Comparison of ENCODE assay signal across 14 cellular contexts in genomic region chr12:78036889-78037288, GRCh38.
"Had no signal": no experiment of that assay in that cellular context is flagged by ENCODE, and none has a peak within 500 bp of the region (broad histone marks: within the 10 kb centered on the region; RNA-seq: fewer than 3 reads in every experiment).

No MANE protein-coding gene starts in this region.

- ATAC-seq: activated T-helper 17 cell treated with anti-CD3 and anti-CD28 coated beads, Interleukin-2, amount 50 U/mL, for 72 hours; left colon had no signal

- H3K36me3 Mint-ChIP-seq: neural progenitor cell had no signal

- H3K4me3 ChIP-seq: esophagus squamous epithelium, neural progenitor cell, right atrium auricular region, skin epidermis, thyroid gland had no signal

- H3K27me3 Mint-ChIP-seq: activated T-helper 17 cell treated with anti-CD3 and anti-CD28 coated beads, Interleukin-2, amount 50 U/mL, for 72 hours had no signal

- H3K4me3 Mint-ChIP-seq: activated naive CD4-positive, alpha-beta T cell treated with anti-CD3 and anti-CD28 coated beads for 36 hours; activated T-helper 17 cell treated with anti-CD3 and anti-CD28 coated beads, Interleukin-2, amount 50 U/mL, for 72 hours; neural progenitor cell had no signal

- H3K27ac Mint-ChIP-seq: activated naive CD4-positive, alpha-beta T cell treated with anti-CD3 and anti-CD28 coated beads for 36 hours; activated T-helper 17 cell treated with anti-CD3 and anti-CD28 coated beads, Interleukin-2, amount 50 U/mL, for 72 hours had no signal

- H3K27ac ChIP-seq: brain microvascular endothelial cell, esophagus squamous epithelium, foreskin keratinocyte, neural progenitor cell, right atrium auricular region, skin epidermis, thyroid gland had no signal

- H3K9me3 Mint-ChIP-seq: neural progenitor cell had no signal

- H3K27me3 ChIP-seq: brain microvascular endothelial cell, esophagus squamous epithelium, foreskin keratinocyte, neural progenitor cell, right atrium auricular region, thyroid gland had no signal

- H3K9me3 ChIP-seq: esophagus squamous epithelium, right atrium auricular region, thyroid gland had no signal

- DNase-seq: activated CD4-positive, alpha-beta T cell treated with anti-CD3 and anti-CD28 coated beads, Interleukin-2, amount 50 U/mL, for 1 hour; activated naive CD4-positive, alpha-beta T cell treated with anti-CD3 and anti-CD28 coated beads for 36 hours; activated T-cell treated with anti-CD3 and anti-CD28 coated beads for 4 hours; brain microvascular endothelial cell; esophagus squamous epithelium; foreskin keratinocyte; left colon; mesenchymal stem cell; T-helper 2 cell; thyroid gland had no signal

- H3K4me1 ChIP-seq: esophagus squamous epithelium, right atrium auricular region, thyroid gland had no signal

- H3K4me1 Mint-ChIP-seq: activated T-helper 17 cell treated with anti-CD3 and anti-CD28 coated beads, Interleukin-2, amount 50 U/mL, for 72 hours had no signal

- H3K36me3 ChIP-seq: brain microvascular endothelial cell, esophagus squamous epithelium, neural progenitor cell, right atrium auricular region, thyroid gland had no signal
